ENCODE assay signal across 1 cellular context in genomic region chr2:101387151-101387807, GRCh38.
TF ChIP-seq lines count a peak whose summit lies in the region.

Gene CREG2 (minus strand): TSS chr2:101387503. CDS start chr2:101387457, 46 bp downstream.

TF ChIP-seq in Ishikawa, 13 proteins besides CTCF, POLR2A, EP300 and RAD21 (continued from another document):
- TF ChIP-seq REST (IDR thresholded peaks at IDR 0.05; ENCODE audit: low read depth) = peak; percentile 77
- TF ChIP-seq CEBPB (IDR thresholded peaks at IDR 0.05) = no peak
- 0 out of 2 replicates have a peak, but pooled peaks have one; percentile 24 for TF ChIP-seq ZBTB7A (IDR thresholded peaks at IDR 0.05; ENCODE audit: low read depth)
- no peak; the same call in 1 of the 2 replicates for TF ChIP-seq TCF12 (IDR thresholded peaks at IDR 0.05; ENCODE audit: low read depth)
- TF ChIP-seq NFIC (IDR thresholded peaks at IDR 0.05) = no peak
- TF ChIP-seq TAF1 (IDR thresholded peaks at IDR 0.05; ENCODE audit: low read depth) = no peak
- no peak for TF ChIP-seq FOXM1 (IDR thresholded peaks at IDR 0.05; ENCODE audit: borderline replicate concordance, low read depth)
